ENCODE assay signal across 23 cellular contexts in the genomic region with DNA sequence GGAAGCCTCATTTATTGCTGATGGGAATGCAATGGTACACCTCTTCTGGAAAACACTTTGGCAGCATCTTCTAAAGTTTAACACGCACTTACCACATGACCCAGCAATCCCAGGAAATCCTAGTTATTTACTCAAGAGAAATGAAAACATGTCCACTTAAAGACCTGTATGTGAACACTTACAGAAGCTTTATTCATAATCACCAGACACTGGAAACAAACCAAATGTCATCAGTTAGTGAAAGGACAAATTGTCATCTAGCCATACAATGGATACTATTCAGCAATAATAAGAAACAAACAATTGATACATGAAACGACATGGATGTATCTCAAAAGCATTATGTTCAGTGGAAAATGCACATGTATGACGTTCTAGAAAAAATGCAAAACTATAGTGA. TPM values are rescaled to one million over a fixed set of nuclear protein-coding genes. Genes with fewer than 3 reads are reported as not detected.
DNase-seq lines count a peak whose midpoint lies in the region; ATAC-seq and TF ChIP-seq lines count a peak whose summit lies in the region.
"Had no signal": no experiment of that assay in that cellular context is flagged by ENCODE, and none has a peak within 500 bp of the region (broad histone marks: within the 10 kb centered on the region; RNA-seq: fewer than 3 reads in every experiment).

No MANE protein-coding gene starts in this region.

- peaks cover 2% of the 10 kb centered on the region for H3K36me3 Mint-ChIP-seq in T-helper 17 cell (ENCODE audit: low read depth)
- H3K36me3 Mint-ChIP-seq: CD4-positive, alpha-beta memory T cell had no signal

- H3K4me2 ChIP-seq in MM.1S (ENCODE audit: low read depth, low read length) = no peak overlapping the region
- H3K4me2 ChIP-seq: BLaER1 treated with 17β-estradiol and CSF1 and Interleukin-3, amounts not matched to agents 10 nM and 100 nM; GM23338; PC-9 had no signal

- no peak for ATAC-seq in T-helper 17 cell
- no peak for ATAC-seq in HG02623 (IDR thresholded peaks at IDR 0.05; ENCODE audit: unreplicated experiment)
- ATAC-seq: GM12878, GM23338 had no signal

- no peaks in the 10 kb centered on the region for H3F3A ChIP-seq in MM.1S (ENCODE audit: insufficient read depth, low read length)

- no peak overlapping the region for H3K27ac Mint-ChIP-seq in T-helper 17 cell
- H3K27ac Mint-ChIP-seq: CD4-positive, alpha-beta memory T cell; GM23338 had no signal

- H3K36me3 ChIP-seq in MM.1S (replicated peaks; ENCODE audit: insufficient read depth, low read length) = no peaks in the 10 kb centered on the region
- H3K36me3 ChIP-seq: BLaER1 treated with 17β-estradiol and CSF1 and Interleukin-3, amounts not matched to agents 10 nM and 100 nM; HAP-1; SJSA1 had no signal

- DNase-seq in COLO829 (ENCODE audit: low spot score) = peak; percentile 50
- DNase-seq in inferior parietal cortex (ENCODE audit: extremely low spot score) = peak; percentile 77
- DNase-seq in putamen (ENCODE audit: low spot score) = peak; percentile 83
- no peak for DNase-seq in T-helper 17 cell
- no peak for DNase-seq in MM.1S
- no peak for DNase-seq in NCI-H2029 treated with DMSO at 0.1 percent for 48 hours (lab: John Stamatoyannopoulos, UW)
- DNase-seq: Caco-2; CD4-positive, alpha-beta memory T cell; GDM1; NCI-H1092 treated with DMSO at 0.1 percent for 48 hours; NCI-H1436; NCI-H187 treated with DMSO at 0.1 percent for 48 hours; NCI-H2227 treated with DMSO at 0.1 percent for 48 hours; PC-9; Right ventricle myocardium superior had no signal

- H3K27ac ChIP-seq in cingulate gyrus (ENCODE audit: low read depth, low read length) (peak overlapping the region; percentile 67), MM.1S (ENCODE audit: low read length) (no peak overlapping the region)
- H3K27ac ChIP-seq: BLaER1 treated with 17β-estradiol and CSF1 and Interleukin-3, amounts not matched to agents 10 nM and 100 nM; HL-60; PC-9; SJSA1 had no signal

- H3K9me2 ChIP-seq in MM.1S (replicated peaks; ENCODE audit: insufficient read depth, low read length) = no peaks in the 10 kb centered on the region

- H3K4me1 ChIP-seq in MM.1S (ENCODE audit: low read length) = no peaks in the 10 kb centered on the region
- H3K4me1 ChIP-seq: Caco-2, HAP-1, SJSA1 had no signal

- H3K9ac ChIP-seq in MM.1S (ENCODE audit: low read length) = no peak overlapping the region
- H3K9ac ChIP-seq: BLaER1 treated with 17β-estradiol and CSF1 and Interleukin-3, amounts not matched to agents 10 nM and 100 nM had no signal

- H3K4me1 Mint-ChIP-seq in T-helper 17 cell = no peaks in the 10 kb centered on the region
- H3K4me1 Mint-ChIP-seq: CD4-positive, alpha-beta memory T cell had no signal

- TF ChIP-seq CTCF in MM.1S (IDR thresholded peaks at IDR 0.05; ENCODE audit: low read length) = no peak

- no peak overlapping the region for H3K4me3 Mint-ChIP-seq in T-helper 17 cell
- H3K4me3 Mint-ChIP-seq: CD4-positive, alpha-beta memory T cell; GM23338 had no signal

- H4K20me1 ChIP-seq in MM.1S (ENCODE audit: insufficient read depth, low read length) = no peaks in the 10 kb centered on the region
- H4K20me1 ChIP-seq: BLaER1 treated with 17β-estradiol and CSF1 and Interleukin-3, amounts not matched to agents 10 nM and 100 nM had no signal

- no peak overlapping the region for H3K4me3 ChIP-seq in MM.1S (ENCODE audit: low read length)
- H3K4me3 ChIP-seq: BLaER1 treated with 17β-estradiol and CSF1 and Interleukin-3, amounts not matched to agents 10 nM and 100 nM; GM12878; GM23338; HAP-1; PC-9; SJSA1 had no signal

- peaks cover 67% of the 10 kb centered on the region for H3K27me3 Mint-ChIP-seq in T-helper 17 cell

- H3K79me2 ChIP-seq in MM.1S (ENCODE audit: low read length) = no peaks in the 10 kb centered on the region

- no peaks in the 10 kb centered on the region for H3K9me3 ChIP-seq in T-helper 17 cell (ENCODE audit: control insufficient read depth, low read length, poor library complexity, severe bottlenecking)
- no peaks in the 10 kb centered on the region for H3K9me3 ChIP-seq in MM.1S (replicated peaks; ENCODE audit: insufficient read depth, low read length)
- H3K9me3 ChIP-seq: BLaER1 treated with 17β-estradiol and CSF1 and Interleukin-3, amounts not matched to agents 10 nM and 100 nM; Caco-2; HAP-1; SJSA1 had no signal

- no peaks in the 10 kb centered on the region for H3K27me3 ChIP-seq in MM.1S (replicated peaks; ENCODE audit: insufficient read depth, low read length)
- H3K27me3 ChIP-seq: BLaER1 treated with 17β-estradiol and CSF1 and Interleukin-3, amounts not matched to agents 10 nM and 100 nM had no signal

- no peak overlapping the region for H2AFZ ChIP-seq in MM.1S (ENCODE audit: low read length)
- H2AFZ ChIP-seq: GM23338, PC-9 had no signal

RNA-seq across cellular contexts. Expression of a gene that starts 10.1 kb away (rescaled TPM):
- under 1 TPM in 1 of 2 donors, not detected in 1; 0.22 TPM for total RNA-seq in T-helper 17 cell
- total RNA-seq: Caco-2; CD4-positive, alpha-beta memory T cell; GM12878 had no signal

Comparison
In these comparisons a context has a peak if more than half of its experiments do, and no peak if none do; other contexts are left out.
1. DNase-seq: peak in COLO829 (single experiment), inferior parietal cortex (single experiment) and putamen (single experiment); none in T-helper 17 cell (0 of 3), MM.1S (single experiment) and NCI-H2029 treated with DMSO at 0.1 percent for 48 hours (single experiment).